In genomic region chr17:50396261-50397110, GRCh38 we compare ENCODE assay signal across 8 cellular contexts. TPM values are rescaled to one million over a fixed set of nuclear protein-coding genes. Genes with fewer than 3 reads are reported as not detected.
DNase-seq lines count a peak whose midpoint lies in the region; ATAC-seq and TF ChIP-seq lines count a peak whose summit lies in the region.

No MANE protein-coding gene starts in this region.

- peaks cover 0 to 33% (median 0%) of the 10 kb centered on the region in 3 donors for H3K36me3 ChIP-seq in Peyer's patch

- peaks cover 14% of the 10 kb centered on the region for H3K23me2 ChIP-seq in H9 (ENCODE audit: insufficient read length, low read depth, low read length, poor library complexity, severe bottlenecking)

- peak overlapping the region; percentile 60 for H3K27ac ChIP-seq in CD4-positive, alpha-beta T cell (ENCODE audit: low read depth, low read length)
- no peak overlapping the region for H3K27ac ChIP-seq in H9 (ENCODE audit: insufficient read length, low read depth, low read length)
- peak overlapping the region; percentile 83 to 96 (median 89) for H3K27ac ChIP-seq in Peyer's patch
- peak overlapping the region; percentile 6 for H3K27ac ChIP-seq in layer of hippocampus (ENCODE audit: low read depth, low read length)

- H4K20me1 ChIP-seq in H9 (ENCODE audit: control insufficient read depth, insufficient read depth, insufficient read length) = no peaks in the 10 kb centered on the region

- H3K4me1 ChIP-seq in H9 (ENCODE audit: insufficient read depth, low read length) (0 out of 2 replicates have a peak, but pooled peaks cover 3% of the 10 kb centered on the region), Peyer's patch (peaks cover 0 to 21% (median 17%) of the 10 kb centered on the region in 4 donors)

- no CpG with 5 or more reads among the region's 30 CpGs for WGBS in H9 (ENCODE audit: extremely low coverage, insufficient read length, low lambda C conversion rate)

- H3K27me3 ChIP-seq in CD4-positive, alpha-beta T cell (ENCODE audit: control insufficient read depth, insufficient read depth, low read length) = no peaks in the 10 kb centered on the region
- H3K27me3 ChIP-seq in H9 (ENCODE audit: insufficient read depth, low read length) (no peaks in the 10 kb centered on the region), Peyer's patch (no peaks in the 10 kb centered on the region), layer of hippocampus (ENCODE audit: control insufficient read depth, insufficient read depth, low read length) (no peaks in the 10 kb centered on the region)

- H3K4me3 Mint-ChIP-seq in CD4-positive, alpha-beta T cell = peak overlapping the region; percentile 99
- H3K4me3 Mint-ChIP-seq in H9 = peak overlapping the region; percentile 87 to 93
- peak overlapping the region; percentile 80 for H3K4me3 Mint-ChIP-seq in central memory CD8-positive, alpha-beta T cell

- peak overlapping the region; percentile 76 for H3K27ac Mint-ChIP-seq in CD4-positive, alpha-beta T cell
- no peak overlapping the region; a peak in 2 of 7 replicates for H3K27ac Mint-ChIP-seq in H9
- peak overlapping the region; percentile 62 for H3K27ac Mint-ChIP-seq in central memory CD8-positive, alpha-beta T cell (ENCODE audit: low read depth)

- H3K4ac ChIP-seq in H9 (ENCODE audit: low read depth, low read length) = no peak overlapping the region

- peaks cover 11% of the 10 kb centered on the region for H3K79me1 ChIP-seq in H9 (ENCODE audit: insufficient read depth, low read depth, low read length, poor library complexity, severe bottlenecking)

- ATAC-seq in CD4-positive, alpha-beta T cell (ENCODE audit: poor library complexity) = no peak
- ATAC-seq in central memory CD8-positive, alpha-beta T cell (replicated peaks; ENCODE audit: extremely low read depth, poor library complexity, severe bottlenecking) = peak; percentile 25

- peak overlapping the region; percentile 74 to 88 (median 87) for H3K4me3 ChIP-seq in Peyer's patch

- peaks cover 45% of the 10 kb centered on the region for H3K4me1 Mint-ChIP-seq in CD4-positive, alpha-beta T cell (ENCODE audit: low read depth)
- peaks cover 10 to 16% of the 10 kb centered on the region in 2 experiments for H3K4me1 Mint-ChIP-seq in H9
- H3K4me1 Mint-ChIP-seq in central memory CD8-positive, alpha-beta T cell = peaks cover 38% of the 10 kb centered on the region

- no peak overlapping the region for H2BK5ac ChIP-seq in H9 (ENCODE audit: insufficient read length, low read length)

- no peak overlapping the region for H3T11ph ChIP-seq in H9 (ENCODE audit: low read length)

- no peak overlapping the region for H2AFZ ChIP-seq in H9 (ENCODE audit: low read length)

- no peak for DNase-seq in CD4-positive, alpha-beta T cell
- DNase-seq in H9 = no peak
- peak in 2 of 3 donors; percentile 74 to 81 for DNase-seq in Peyer's patch
- DNase-seq in central memory CD8-positive, alpha-beta T cell (ENCODE audit: low spot score in 2 of 2) = no peak
- peak; percentile 41 for DNase-seq in stimulated activated CD8-positive, alpha-beta memory T cell treated with anti-CD3 and anti-CD28 coated beads, Interleukin-4, amount 100 ng/mL, for 48 hours
- no peak for DNase-seq in DMS153 treated with DMSO at 0.1 percent for 48 hours (lab: John Stamatoyannopoulos, UW; ENCODE audit: unreplicated experiment)
- DNase-seq in germinal center (ENCODE audit: low spot score) = no peak

- no peak for TF ChIP-seq CTCF in CD4-positive, alpha-beta T cell (IDR thresholded peaks at IDR 0.05)
- TF ChIP-seq CTCF in H9 (conservative IDR thresholded peaks at IDR 0.05) (no peak), Peyer's patch (IDR thresholded peaks at IDR 0.05) (no peak)

- no peak overlapping the region for H4K5ac ChIP-seq in H9 (ENCODE audit: insufficient read length, low read depth, low read length)

- no peak overlapping the region; the same call in 1 of the 2 replicates for H3K14ac ChIP-seq in H9 (ENCODE audit: insufficient read depth, low read length)

- peaks cover 51% of the 10 kb centered on the region for H3K36me3 Mint-ChIP-seq in CD4-positive, alpha-beta T cell (ENCODE audit: low read depth)
- peaks cover 28 to 46% (median 37%) of the 10 kb centered on the region in 3 experiments; a peak in 6 of 7 replicates for H3K36me3 Mint-ChIP-seq in H9 (ENCODE audit: insufficient read depth in 1 of 3, low read depth in 3 of 3)
- peaks cover 35% of the 10 kb centered on the region for H3K36me3 Mint-ChIP-seq in central memory CD8-positive, alpha-beta T cell (ENCODE audit: insufficient read depth)

- H3K9me3 Mint-ChIP-seq in CD4-positive, alpha-beta T cell = no peaks in the 10 kb centered on the region
- H3K9me3 Mint-ChIP-seq in H9 = peaks cover 11 to 12% of the 10 kb centered on the region in 2 experiments; a peak in 4 of 5 replicates
- no peaks in the 10 kb centered on the region for H3K9me3 Mint-ChIP-seq in central memory CD8-positive, alpha-beta T cell

- no peak overlapping the region for H3K23ac ChIP-seq in H9 (ENCODE audit: insufficient read length, low read depth, low read length)

- H2BK20ac ChIP-seq in H9 (ENCODE audit: low read depth, low read length, poor library complexity, severe bottlenecking) = no peak overlapping the region

- H3K9ac ChIP-seq in H9 (ENCODE audit: extremely low read depth, insufficient read length, low read length) = peak overlapping the region; percentile 78

- POLR2A ChIA-PET in CD4-positive, alpha-beta T cell (lab: Charles Lee) = interaction anchor here (0.8 to 4.6 kb wide), 15 partner anchors 8 to 608 kb away, joined by 3 to 52 read pairs (median 7); partner anchors contain the start of genes ACSF2, EME1, KAT7 and LUC7L3

- no peaks in the 10 kb centered on the region for H3K9me3 ChIP-seq in CD4-positive, alpha-beta T cell (ENCODE audit: control insufficient read depth, low read length)
- H3K9me3 ChIP-seq in H9 (ENCODE audit: control insufficient read depth, low read depth, low read length) = no peaks in the 10 kb centered on the region
- H3K9me3 ChIP-seq in Peyer's patch = no peaks in the 10 kb centered on the region

- no peak overlapping the region for H4K91ac ChIP-seq in H9 (ENCODE audit: insufficient read length, low read depth, low read length)

- CTCF ChIA-PET in CD4-positive, alpha-beta T cell (lab: Charles Lee) = interaction anchor here (0.6 to 3.1 kb wide), 34 partner anchors 8 to 1205 kb away, joined by 3 to 22 read pairs (median 4); partner anchors contain the start of genes CHAD, COL1A1, LUC7L3 and NME1

- no peak overlapping the region for H4K8ac ChIP-seq in H9 (replicated peaks; ENCODE audit: insufficient read length, low read depth, low read length)

- peak overlapping the region; percentile 98 for H3K4me2 ChIP-seq in H9 (ENCODE audit: insufficient read depth, insufficient read length, low read length)

- no peak overlapping the region for H3K18ac ChIP-seq in H9 (ENCODE audit: insufficient read length, low read depth, low read length)

- no peaks in the 10 kb centered on the region for H3K27me3 Mint-ChIP-seq in CD4-positive, alpha-beta T cell
- peaks cover 8% of the 10 kb centered on the region for H3K27me3 Mint-ChIP-seq in H9 (ENCODE audit: low read depth)
- no peaks in the 10 kb centered on the region for H3K27me3 Mint-ChIP-seq in central memory CD8-positive, alpha-beta T cell

- H2AK5ac ChIP-seq in H9 (ENCODE audit: insufficient read length, low read length) = no peak overlapping the region

- H3K56ac ChIP-seq in H9 (ENCODE audit: insufficient read length, low read depth, low read length) = no peak overlapping the region

- no peak overlapping the region for H2BK12ac ChIP-seq in H9 (ENCODE audit: insufficient read length, low read depth, low read length)

- H2BK15ac ChIP-seq in H9 (ENCODE audit: low read depth, low read length) = no peak overlapping the region

- H3K79me2 ChIP-seq in H9 (ENCODE audit: insufficient read depth, low read length) = peaks cover 11% of the 10 kb centered on the region; the same call in 1 of the 2 replicates

- H2BK120ac ChIP-seq in H9 (ENCODE audit: low read depth, low read length, poor library complexity, severe bottlenecking) = no peak overlapping the region

- no peak for TF ChIP-seq POLR2A in Peyer's patch (IDR thresholded peaks at IDR 0.05)

- intact Hi-C loops in CD4-positive, alpha-beta T cell (cut with DNase I, micrococcal nuclease) = loop anchor here (1.0 to 5.0 kb wide), 4 partner anchors 23 to 50 kb away; partner anchors contain the start of genes EME1 (in 1 of the 2), MRPL27 (in 1 of the 2) and XYLT2 (in 1 of the 2)

RNA-seq across cellular contexts. Expression of gene LRRC59, which starts 0.8 kb away (rescaled TPM):
- 10 to 100 TPM; 45.1 to 51.5 TPM for total RNA-seq in CD4-positive, alpha-beta T cell
- total RNA-seq in H9 (2021) (105 and 106 TPM in 2 replicates), Peyer's patch (10 to 100 TPM; 57.0 to 89.1 (median 73.2) TPM)

RNA-seq across cellular contexts. Expression of gene EME1, which starts 23.5 kb away (rescaled TPM):
- total RNA-seq in CD4-positive, alpha-beta T cell = under 1 TPM; 0.36 to 0.92 TPM
- 15.1 and 16.5 TPM in 2 replicates for total RNA-seq in H9 (2021)
- 10 to 100 TPM in 1 of 4 donors, 1 to 10 TPM in 2, under 1 TPM in 1; 0.53 to 23.1 (median 1.9) TPM for total RNA-seq in Peyer's patch

RNA-seq across cellular contexts. Expression of gene MRPL27, which starts 23.5 kb away (rescaled TPM):
- 10 to 100 TPM; 13.7 to 14.8 TPM for total RNA-seq in CD4-positive, alpha-beta T cell
- total RNA-seq in H9 (2021) = 85.9 and 91.8 TPM in 2 replicates
- 10 to 100 TPM; 14.0 to 72.8 (median 64.4) TPM for total RNA-seq in Peyer's patch

RNA-seq across cellular contexts. Expression of gene ACSF2, which starts 29.5 kb away (rescaled TPM):
- 10 to 100 TPM; 11.9 to 13.9 TPM for total RNA-seq in CD4-positive, alpha-beta T cell
- 12.2 TPM in 2 replicates for total RNA-seq in H9 (2021)
- total RNA-seq in Peyer's patch = 100 to 1,000 TPM; 143 to 278 (median 189) TPM

RNA-seq across cellular contexts. Expression of gene XYLT2, which starts 50.6 kb away (rescaled TPM):
- 10 to 100 TPM; 11.0 to 12.2 TPM for total RNA-seq in CD4-positive, alpha-beta T cell
- total RNA-seq in H9 (2021) (24.0 and 26.4 TPM in 2 replicates), Peyer's patch (10 to 100 TPM; 17.7 to 41.3 (median 27.1) TPM)

Comparison
In these comparisons a context has a peak if more than half of its experiments do, and no peak if none do; other contexts are left out.
1. DNase-seq: peak in Peyer's patch (2 of 3) and stimulated activated CD8-positive, alpha-beta memory T cell treated with anti-CD3 and anti-CD28 coated beads, Interleukin-4, amount 100 ng/mL, for 48 hours (single experiment); none in CD4-positive, alpha-beta T cell (0 of 10), H9 (single experiment), central memory CD8-positive, alpha-beta T cell (0 of 2), DMS153 treated with DMSO at 0.1 percent for 48 hours (single experiment) and germinal center (single experiment).
2. H3K27ac Mint-ChIP-seq: peak in CD4-positive, alpha-beta T cell (single experiment) and central memory CD8-positive, alpha-beta T cell (single experiment); none in H9 (0 of 3).
3. Peak in every context shown above with its lines, with median percentiles within 50 percentile points of each other: H3K4me3 Mint-ChIP-seq.